ENCODE assay signal across 27 cellular contexts in the genomic region with DNA sequence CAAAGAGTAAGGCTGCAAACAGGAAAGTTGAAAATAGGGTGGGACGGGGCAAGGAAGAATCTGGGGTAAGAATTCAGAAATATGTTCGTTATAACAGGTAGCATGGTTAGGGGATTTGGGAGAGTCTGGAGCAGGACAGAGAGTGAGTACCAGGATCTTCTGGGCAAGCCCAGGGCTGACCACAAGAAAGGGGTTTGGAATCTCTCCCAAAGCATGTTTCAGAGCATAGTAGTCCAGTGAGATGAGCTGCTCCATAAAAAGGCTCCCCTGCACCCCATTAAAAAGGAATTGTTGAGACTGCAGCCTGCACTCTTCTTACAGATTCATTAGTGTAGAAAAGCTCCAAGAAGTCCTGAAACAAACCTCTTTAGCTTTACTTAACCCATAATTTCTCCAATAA.
"Had no signal": no experiment of that assay in that cellular context is flagged by ENCODE, and none has a peak within 500 bp of the region (broad histone marks: within the 10 kb centered on the region; RNA-seq: fewer than 3 reads in every experiment).

No MANE protein-coding gene starts in this region.

- H3K79me2 ChIP-seq: parathyroid adenoma had no signal

- DNase-seq: dorsolateral prefrontal cortex; effector CD4-positive, alpha-beta T cell; foreskin fibroblast; gastrocnemius medialis; head of caudate nucleus; mucosa of descending colon; naive B cell; right lobe of liver; stimulated activated CD4-positive, alpha-beta T cell treated with anti-CD3 and anti-CD28 coated beads, Interleukin-12 subunit alpha, Interleukin-12 subunit beta, amount 100 ng/mL, for 4 hours; stimulated activated CD4-positive, alpha-beta T cell treated with anti-CD3 and anti-CD28 coated beads, Interleukin-1b, Interleukin-23, amount 100 ng/mL, for 48 hours; stimulated activated CD4-positive, alpha-beta T cell treated with anti-CD3 and anti-CD28 coated beads, Interleukin-4, amount 100 ng/mL, for 1 hour; stimulated activated CD8-positive, alpha-beta memory T cell treated with anti-CD3 and anti-CD28 coated beads, Interleukin-4, amount 100 ng/mL, for 48 hours; stimulated activated naive CD4-positive, alpha-beta T cell; stimulated activated naive CD8-positive, alpha-beta T cell treated with anti-CD3 and anti-CD28 coated beads, Interleukin-15, amount 100 ng/mL, for 72 hours; thyroid gland; trophoblast cell had no signal

- H3K9ac ChIP-seq: parathyroid adenoma had no signal

- FAIRE-seq: keratinocyte had no signal

- H3K27me3 ChIP-seq: gastrocnemius medialis, right lobe of liver, thyroid gland, vagina had no signal

- H3K36me3 ChIP-seq: gastrocnemius medialis, right lobe of liver, thyroid gland, vagina had no signal

- H3K4me3 ChIP-seq: dorsolateral prefrontal cortex, gastrocnemius medialis, lung, mucosa of descending colon, right lobe of liver, smooth muscle cell, thyroid gland, vagina had no signal

- H3K9me3 Mint-ChIP-seq: memory B cell; natural killer cell treated with Interleukin-12 subunit alpha and Interleukin-12 subunit beta and Interleukin-15 and Interleukin-18, amount 100 ng/mL, for 72 hours; neural crest cell; stimulated activated naive CD8-positive, alpha-beta T cell treated with anti-CD3 and anti-CD28 coated beads, Interleukin-15, amount 100 ng/mL, for 72 hours had no signal

- H3K4me2 ChIP-seq: smooth muscle cell had no signal

- H2AFZ ChIP-seq: parathyroid adenoma had no signal

- H3K9me3 ChIP-seq: gastrocnemius medialis, mucosa of descending colon, right lobe of liver, thyroid gland, vagina had no signal

- H3K4me3 Mint-ChIP-seq: memory B cell; naive B cell; natural killer cell treated with Interleukin-12 subunit alpha and Interleukin-12 subunit beta and Interleukin-15 and Interleukin-18, amount 100 ng/mL, for 72 hours; neural crest cell; stimulated activated naive CD8-positive, alpha-beta T cell treated with anti-CD3 and anti-CD28 coated beads, Interleukin-15, amount 100 ng/mL, for 72 hours had no signal

- H3K27ac Mint-ChIP-seq: memory B cell; naive B cell; natural killer cell treated with Interleukin-12 subunit alpha and Interleukin-12 subunit beta and Interleukin-15 and Interleukin-18, amount 100 ng/mL, for 72 hours; progenitor cell of endocrine pancreas; stimulated activated naive CD8-positive, alpha-beta T cell treated with anti-CD3 and anti-CD28 coated beads, Interleukin-15, amount 100 ng/mL, for 72 hours had no signal

- H3K4me1 ChIP-seq: gastrocnemius medialis, parathyroid adenoma, thyroid gland, vagina had no signal

- H3K27ac ChIP-seq: dorsolateral prefrontal cortex, epithelial cell of prostate, gastrocnemius medialis, parathyroid adenoma, right lobe of liver, thyroid gland, vagina had no signal

- H3K4me1 Mint-ChIP-seq: memory B cell; naive B cell; neural crest cell; stimulated activated naive CD8-positive, alpha-beta T cell treated with anti-CD3 and anti-CD28 coated beads, Interleukin-15, amount 100 ng/mL, for 72 hours had no signal

- ATAC-seq: esophagus mucosa; gastrocnemius medialis; mucosa of descending colon; right lobe of liver; stimulated activated naive CD8-positive, alpha-beta T cell treated with anti-CD3 and anti-CD28 coated beads, Interleukin-15, amount 100 ng/mL, for 72 hours had no signal

- H3K36me3 Mint-ChIP-seq: memory B cell; naive B cell; natural killer cell treated with Interleukin-12 subunit alpha and Interleukin-12 subunit beta and Interleukin-15 and Interleukin-18, amount 100 ng/mL, for 72 hours had no signal
